1 cellular context compared by ENCODE assay signal in the genomic region with DNA sequence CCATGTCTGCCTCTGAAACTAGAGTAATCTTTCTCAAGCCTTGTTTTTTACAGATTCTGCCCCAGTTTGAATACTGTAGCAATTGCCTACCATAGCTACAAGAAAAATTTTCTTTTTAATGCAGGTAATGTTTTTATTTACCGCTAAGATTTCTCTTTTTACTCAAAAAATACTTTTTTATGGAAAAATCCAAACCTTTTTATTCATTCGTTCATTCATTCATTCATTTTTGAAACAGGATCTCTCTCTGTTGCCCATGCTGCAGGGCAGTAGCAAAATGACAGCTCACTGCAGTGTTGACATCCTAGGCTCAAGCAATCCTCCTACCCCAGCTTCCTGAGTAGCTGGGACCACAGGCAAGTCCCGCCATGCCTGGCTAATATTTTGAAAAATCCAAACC.
TF ChIP-seq lines count a peak whose summit lies in the region.

No MANE protein-coding gene starts in this region.

TF ChIP-seq in WTC11, 78 proteins besides CTCF, POLR2A, EP300 and RAD21 (continued from another document):
- TF ChIP-seq ARID4B (CRISPR knock-in tag; IDR thresholded peaks at IDR 0.05; ENCODE audit: borderline replicate concordance) (no peak), NR1H2 (CRISPR knock-in tag; IDR thresholded peaks at IDR 0.05) (no peak), PRRX2 (CRISPR knock-in tag; IDR thresholded peaks at IDR 0.05) (no peak)
TF ChIP-seq in WTC11: peak in this region for 0.
